In the genomic region with DNA sequence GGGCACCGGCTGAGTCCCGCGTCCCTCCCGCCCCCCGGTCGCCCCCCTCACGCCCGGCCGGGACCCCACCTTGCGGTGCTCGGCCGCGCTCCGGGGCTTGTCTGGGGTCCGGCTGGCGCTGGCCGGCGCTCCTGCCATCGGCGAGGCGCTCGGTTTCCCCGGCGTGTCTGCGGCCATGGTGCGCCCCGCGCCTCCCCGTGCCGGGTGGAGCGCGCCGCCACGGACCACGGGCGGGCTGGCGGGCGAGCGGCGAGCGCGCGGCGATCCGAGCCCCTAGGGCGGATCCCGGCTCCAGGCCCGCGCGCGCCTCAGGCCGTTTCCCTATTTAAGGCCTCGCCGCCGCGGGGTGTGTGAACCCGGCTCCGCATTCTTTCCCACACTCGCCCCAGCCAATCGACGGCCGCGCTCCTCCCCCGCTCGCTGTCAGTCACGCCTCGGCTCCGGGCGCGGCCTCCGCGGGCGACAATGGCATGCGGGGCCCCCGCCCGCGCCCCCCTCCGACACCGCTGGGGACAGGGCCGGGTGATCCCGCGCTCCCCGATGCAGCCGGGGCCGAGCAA, we compare ENCODE assay signal across 1 cellular context.
TF ChIP-seq lines count a peak whose summit lies in the region.

A gene with protein sequence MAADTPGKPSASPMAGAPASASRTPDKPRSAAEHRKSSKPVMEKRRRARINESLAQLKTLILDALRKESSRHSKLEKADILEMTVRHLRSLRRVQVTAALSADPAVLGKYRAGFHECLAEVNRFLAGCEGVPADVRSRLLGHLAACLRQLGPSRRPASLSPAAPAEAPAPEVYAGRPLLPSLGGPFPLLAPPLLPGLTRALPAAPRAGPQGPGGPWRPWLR (minus strand): TSS at position 301 of the 560 bp plus-strand sequence. CDS start 124 bp downstream, at position 177.

TF ChIP-seq in K562, 482 proteins besides CTCF, POLR2A, EP300 and RAD21 (continued from another document and continues in another):
- TF ChIP-seq, protein P1, sequence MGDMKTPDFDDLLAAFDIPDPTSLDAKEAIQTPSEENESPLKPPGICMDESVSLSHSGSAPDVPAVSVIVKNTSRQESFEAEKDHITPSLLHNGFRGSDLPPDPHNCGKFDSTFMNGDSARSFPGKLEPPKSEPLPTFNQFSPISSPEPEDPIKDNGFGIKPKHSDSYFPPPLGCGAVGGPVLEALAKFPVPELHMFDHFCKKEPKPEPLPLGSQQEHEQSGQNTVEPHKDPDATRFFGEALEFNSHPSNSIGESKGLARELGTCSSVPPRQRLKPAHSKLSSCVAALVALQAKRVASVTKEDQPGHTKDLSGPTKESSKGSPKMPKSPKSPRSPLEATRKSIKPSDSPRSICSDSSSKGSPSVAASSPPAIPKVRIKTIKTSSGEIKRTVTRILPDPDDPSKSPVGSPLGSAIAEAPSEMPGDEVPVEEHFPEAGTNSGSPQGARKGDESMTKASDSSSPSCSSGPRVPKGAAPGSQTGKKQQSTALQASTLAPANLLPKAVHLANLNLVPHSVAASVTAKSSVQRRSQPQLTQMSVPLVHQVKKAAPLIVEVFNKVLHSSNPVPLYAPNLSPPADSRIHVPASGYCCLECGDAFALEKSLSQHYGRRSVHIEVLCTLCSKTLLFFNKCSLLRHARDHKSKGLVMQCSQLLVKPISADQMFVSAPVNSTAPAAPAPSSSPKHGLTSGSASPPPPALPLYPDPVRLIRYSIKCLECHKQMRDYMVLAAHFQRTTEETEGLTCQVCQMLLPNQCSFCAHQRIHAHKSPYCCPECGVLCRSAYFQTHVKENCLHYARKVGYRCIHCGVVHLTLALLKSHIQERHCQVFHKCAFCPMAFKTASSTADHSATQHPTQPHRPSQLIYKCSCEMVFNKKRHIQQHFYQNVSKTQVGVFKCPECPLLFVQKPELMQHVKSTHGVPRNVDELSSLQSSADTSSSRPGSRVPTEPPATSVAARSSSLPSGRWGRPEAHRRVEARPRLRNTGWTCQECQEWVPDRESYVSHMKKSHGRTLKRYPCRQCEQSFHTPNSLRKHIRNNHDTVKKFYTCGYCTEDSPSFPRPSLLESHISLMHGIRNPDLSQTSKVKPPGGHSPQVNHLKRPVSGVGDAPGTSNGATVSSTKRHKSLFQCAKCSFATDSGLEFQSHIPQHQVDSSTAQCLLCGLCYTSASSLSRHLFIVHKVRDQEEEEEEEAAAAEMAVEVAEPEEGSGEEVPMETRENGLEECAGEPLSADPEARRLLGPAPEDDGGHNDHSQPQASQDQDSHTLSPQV (IDR thresholded peaks at IDR 0.05), result peak; percentile 32
- TF ChIP-seq ZFP30 (CRISPR knock-in tag; IDR thresholded peaks at IDR 0.05; ENCODE audit: borderline replicate concordance) (no peak), SMAD4 (CRISPR knock-in tag; conservative IDR thresholded peaks at IDR 0.05) (peak; percentile 67), JUN (IDR thresholded peaks at IDR 0.05; ENCODE audit: borderline replicate concordance, low read depth, low read length) (peak; percentile 16; the same call in 1 of the 2 replicates), JUN (CRISPR knock-in tag; IDR thresholded peaks at IDR 0.05; ENCODE audit: borderline replicate concordance) (no peak), L3MBTL2 (IDR thresholded peaks at IDR 0.05) (peak; percentile 89), ZNF766 (CRISPR knock-in tag; conservative IDR thresholded peaks at IDR 0.05) (no peak), TEAD4 (IDR thresholded peaks at IDR 0.05; ENCODE audit: low read length) (peak; percentile 49), TEAD4 (CRISPR knock-in tag; IDR thresholded peaks at IDR 0.05; ENCODE audit: borderline replicate concordance) (no peak), GTF2E2 (tag; IDR thresholded peaks at IDR 0.05) (peak; percentile 43; the same call in 1 of the 2 replicates), NCOA1 (IDR thresholded peaks at IDR 0.05; ENCODE audit: low read depth) (no peak), YY1 (IDR thresholded peaks at IDR 0.05; ENCODE audit: borderline replicate concordance in 1 of 3, control insufficient read depth in 1 of 3, extremely low read depth in 1 of 3, insufficient read depth in 3 of 3, insufficient read length in 1 of 3, insufficient replicate concordance in 2 of 3, low read depth in 1 of 3, low read length in 2 of 3) (peak in 1 of 3 experiments; percentile 57), NONO (IDR thresholded peaks at IDR 0.05; ENCODE audit: low read depth in 2 of 2, low read length in 1 of 2) (peak in 1 of 2 experiments; percentile 80; a peak in 2 of 4 replicates), CREM (IDR thresholded peaks at IDR 0.05; ENCODE audit: low read depth) (peak; percentile 44; the same call in 1 of the 2 replicates), SMARCB1 (IDR thresholded peaks at IDR 0.05; ENCODE audit: insufficient read length, low read depth) (no peak), BCLAF1 (IDR thresholded peaks at IDR 0.05; ENCODE audit: borderline replicate concordance in 1 of 2, control insufficient read depth in 1 of 2, low read depth in 2 of 2, low read length in 1 of 2) (peak in 1 of 2 experiments; percentile 24; a peak in 1 of 4 replicates), PCBP2 (IDR thresholded peaks at IDR 0.05; ENCODE audit: low read depth, low read length, poor library complexity, severe bottlenecking) (no peak), JUND (IDR thresholded peaks at IDR 0.05; ENCODE audit: borderline replicate concordance, low read depth, low read length) (peak; percentile 52), JUND (tag; IDR thresholded peaks at IDR 0.05; ENCODE audit: borderline replicate concordance, low read depth, low read length) (no peak; the same call in 2 of the 3 replicates), SIX5 (IDR thresholded peaks at IDR 0.05; ENCODE audit: borderline replicate concordance in 1 of 2, insufficient read depth in 1 of 2, low read depth in 1 of 2, low read length in 2 of 2) (no peak), RREB1 (CRISPR knock-in tag; IDR thresholded peaks at IDR 0.05) (0 out of 2 replicates have a peak, but pooled peaks have one; percentile 14), KLF13 (tag; IDR thresholded peaks at IDR 0.05; ENCODE audit: borderline replicate concordance, low read depth) (peak; percentile 63; the same call in 1 of the 2 replicates), E2F6 (IDR thresholded peaks at IDR 0.05; ENCODE audit: borderline replicate concordance in 1 of 2, extremely low read depth in 1 of 2, insufficient read depth in 1 of 2, insufficient read length in 1 of 2, low read depth in 1 of 2, low read length in 1 of 2, poor library complexity in 1 of 2, severe bottlenecking in 1 of 2) (peak; percentile 94 to 98), ZNF75A (CRISPR knock-in tag; IDR thresholded peaks at IDR 0.05) (peak; percentile 66; the same call in 1 of the 2 replicates), NR2F6 (CRISPR knock-in tag; IDR thresholded peaks at IDR 0.05) (peak; percentile 67; the same call in 1 of the 2 replicates), HCFC1 (IDR thresholded peaks at IDR 0.05; ENCODE audit: low read depth, low read length) (peak; percentile 7; the same call in 1 of the 2 replicates), ZNF584 (CRISPR knock-in tag; IDR thresholded peaks at IDR 0.05; ENCODE audit: low read depth) (no peak)
- TF ChIP-seq, protein P2, sequence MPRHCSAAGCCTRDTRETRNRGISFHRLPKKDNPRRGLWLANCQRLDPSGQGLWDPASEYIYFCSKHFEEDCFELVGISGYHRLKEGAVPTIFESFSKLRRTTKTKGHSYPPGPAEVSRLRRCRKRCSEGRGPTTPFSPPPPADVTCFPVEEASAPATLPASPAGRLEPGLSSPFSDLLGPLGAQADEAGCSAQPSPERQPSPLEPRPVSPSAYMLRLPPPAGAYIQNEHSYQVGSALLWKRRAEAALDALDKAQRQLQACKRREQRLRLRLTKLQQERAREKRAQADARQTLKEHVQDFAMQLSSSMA (CRISPR knock-in tag; IDR thresholded peaks at IDR 0.05), result 0 out of 2 replicates have a peak, but pooled peaks have one; percentile 18
- TF ChIP-seq, protein P3, sequence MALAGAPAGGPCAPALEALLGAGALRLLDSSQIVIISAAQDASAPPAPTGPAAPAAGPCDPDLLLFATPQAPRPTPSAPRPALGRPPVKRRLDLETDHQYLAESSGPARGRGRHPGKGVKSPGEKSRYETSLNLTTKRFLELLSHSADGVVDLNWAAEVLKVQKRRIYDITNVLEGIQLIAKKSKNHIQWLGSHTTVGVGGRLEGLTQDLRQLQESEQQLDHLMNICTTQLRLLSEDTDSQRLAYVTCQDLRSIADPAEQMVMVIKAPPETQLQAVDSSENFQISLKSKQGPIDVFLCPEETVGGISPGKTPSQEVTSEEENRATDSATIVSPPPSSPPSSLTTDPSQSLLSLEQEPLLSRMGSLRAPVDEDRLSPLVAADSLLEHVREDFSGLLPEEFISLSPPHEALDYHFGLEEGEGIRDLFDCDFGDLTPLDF (CRISPR knock-in tag; IDR thresholded peaks at IDR 0.05), result peak; percentile 83; the same call in 1 of the 2 replicates
- TF ChIP-seq, protein P4, sequence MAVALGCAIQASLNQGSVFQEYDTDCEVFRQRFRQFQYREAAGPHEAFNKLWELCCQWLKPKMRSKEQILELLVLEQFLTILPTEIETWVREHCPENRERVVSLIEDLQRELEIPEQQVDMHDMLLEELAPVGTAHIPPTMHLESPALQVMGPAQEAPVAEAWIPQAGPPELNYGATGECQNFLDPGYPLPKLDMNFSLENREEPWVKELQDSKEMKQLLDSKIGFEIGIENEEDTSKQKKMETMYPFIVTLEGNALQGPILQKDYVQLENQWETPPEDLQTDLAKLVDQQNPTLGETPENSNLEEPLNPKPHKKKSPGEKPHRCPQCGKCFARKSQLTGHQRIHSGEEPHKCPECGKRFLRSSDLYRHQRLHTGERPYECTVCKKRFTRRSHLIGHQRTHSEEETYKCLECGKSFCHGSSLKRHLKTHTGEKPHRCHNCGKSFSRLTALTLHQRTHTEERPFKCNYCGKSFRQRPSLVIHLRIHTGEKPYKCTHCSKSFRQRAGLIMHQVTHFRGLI (CRISPR knock-in tag; IDR thresholded peaks at IDR 0.05), result no peak
